Comparison of ENCODE assay signal across 10 cellular contexts in the genomic region with DNA sequence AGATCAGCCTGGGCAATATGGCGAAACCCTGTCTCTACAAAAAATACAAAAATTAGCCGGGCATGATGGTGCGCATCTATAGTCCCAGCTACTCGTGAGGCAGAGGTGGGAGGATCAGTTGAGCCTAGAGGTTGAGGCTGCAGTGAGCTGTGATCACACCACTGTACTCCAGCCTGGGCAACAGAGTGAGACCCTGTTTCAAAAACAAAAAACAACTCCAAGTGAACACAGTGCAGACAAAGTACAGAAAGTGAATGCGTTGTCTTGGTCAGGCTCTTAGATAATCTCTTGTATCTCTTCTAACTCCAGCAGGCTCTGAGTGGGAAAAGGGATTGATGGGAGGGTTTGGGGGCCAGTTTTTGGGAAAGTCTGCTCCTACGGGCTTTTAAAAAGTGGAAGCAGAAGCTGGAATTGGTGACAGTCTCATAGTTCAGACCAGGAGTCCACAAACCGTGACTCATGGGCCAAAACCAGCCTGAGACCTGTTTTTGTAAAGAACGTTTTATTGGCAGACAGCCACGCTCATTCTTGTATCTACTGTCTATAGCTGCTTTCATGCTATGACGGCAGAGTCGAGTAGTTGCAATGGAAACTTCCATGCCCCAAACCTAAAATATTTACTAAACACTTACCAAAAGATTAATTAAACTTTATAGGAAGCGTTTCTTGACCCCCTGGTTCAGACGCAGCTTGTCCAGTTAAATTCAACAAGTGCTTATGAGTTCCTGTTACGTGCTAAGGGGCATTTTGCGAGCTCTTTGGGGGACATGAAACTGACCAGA. TPM values are rescaled to one million over a fixed set of nuclear protein-coding genes. Genes with fewer than 3 reads are reported as not detected.
A peak's percentile ranks its signal among the peaks of the same experiment; 100 is the strongest.
DNase-seq lines count a peak whose midpoint lies in the region; ATAC-seq and TF ChIP-seq lines count a peak whose summit lies in the region.
"Had no signal": no experiment of that assay in that cellular context is flagged by ENCODE, and none has a peak within 500 bp of the region (broad histone marks: within the 10 kb centered on the region; RNA-seq: fewer than 3 reads in every experiment).

No MANE protein-coding gene starts in this region.

- H3K36me3 ChIP-seq in right lobe of liver (peaks cover 9 to 72% (median 30%) of the 10 kb centered on the region in 4 donors), thyroid gland (peaks cover 40 to 43% of the 10 kb centered on the region in 2 donors)

- no peak for TF ChIP-seq POLR2A in right lobe of liver (IDR thresholded peaks at IDR 0.05)
- TF ChIP-seq POLR2A in thyroid gland (IDR thresholded peaks at IDR 0.05) = no peak

- intact Hi-C loops in right lobe of liver (cut with DNase I) (no loop called here), thyroid gland (cut with DNase I) (no loop called here)

- H3K27me3 ChIP-seq in right lobe of liver (no peaks in the 10 kb centered on the region), thyroid gland (no peaks in the 10 kb centered on the region)

- 33% methylated on average over 11 of the region's 15 CpGs for WGBS in right lobe of liver (ENCODE audit: insufficient coverage, low coverage, low lambda C conversion rate, missing lambda C conversion rate)
- 45 to 55% methylated on average over 15 of the region's 15 CpGs for WGBS in thyroid gland, 2 donors

- no peak; the same call in 1 of the 2 replicates for TF ChIP-seq EP300 in Ishikawa (IDR thresholded peaks at IDR 0.05; ENCODE audit: borderline replicate concordance)

- H3K27ac ChIP-seq in right lobe of liver (peak overlapping the region; percentile 94 to 95 (median 94)), thyroid gland (peak overlapping the region; percentile 93 to 94 (median 93))

- peaks cover 0 to 63% (median 33%) of the 10 kb centered on the region in 4 donors for H3K4me1 ChIP-seq in right lobe of liver
- H3K4me1 ChIP-seq in thyroid gland = peaks cover 19 to 44% of the 10 kb centered on the region in 2 donors
- H3K4me1 ChIP-seq: HAP-1 had no signal

- H3K9me3 ChIP-seq in right lobe of liver (no peaks in the 10 kb centered on the region), thyroid gland (no peaks in the 10 kb centered on the region)
- H3K9me3 ChIP-seq: HAP-1 had no signal

- ATAC-seq in right lobe of liver = peak; percentile 49 to 55 (median 52)

- TF ChIP-seq CTCF in right lobe of liver (IDR thresholded peaks at IDR 0.05) (no peak), thyroid gland (IDR thresholded peaks at IDR 0.05) (no peak)

- TF ChIP-seq RAD21 in Ishikawa (IDR thresholded peaks at IDR 0.05; ENCODE audit: low read depth) = no peak

- peak; percentile 95 for DNase-seq in dermis blood vessel endothelial cell
- DNase-seq in right lobe of liver = peak in 2 of 3 donors; percentile 63 to 84
- DNase-seq in thyroid gland = peak; percentile 89 to 90
- no peak for DNase-seq in NCI-H748 treated with DMSO at 0.1 percent for 48 hours (lab: John Stamatoyannopoulos, UW)
- DNase-seq in SW480 (ENCODE audit: low spot score) = no peak
- DNase-seq in HK-2 (ENCODE audit: unreplicated experiment) = no peak
- no peak for DNase-seq in HuH-7 (ENCODE audit: low spot score)
- DNase-seq: activated effector memory CD4-positive, alpha-beta T cell treated with Interleukin-2 at 50 U/mL for 16 hours had no signal

- H3K4me3 ChIP-seq in right lobe of liver = no peak overlapping the region
- H3K4me3 ChIP-seq in thyroid gland (replicated peaks in 1 of 3) = no peak overlapping the region
- H3K4me3 ChIP-seq: HAP-1 had no signal

TF ChIP-seq in Ishikawa, 13 proteins besides CTCF, POLR2A, EP300 and RAD21:
- no peak for TF ChIP-seq CREB1 (IDR thresholded peaks at IDR 0.05; ENCODE audit: low read depth)
- peak; percentile 65 for TF ChIP-seq NFIC (IDR thresholded peaks at IDR 0.05)

RNA-seq across cellular contexts. Expression of gene NDST1, which starts 32.9 kb away (rescaled TPM):
- total RNA-seq in dermis blood vessel endothelial cell (68.1 and 99.5 TPM in 2 replicates), right lobe of liver (10 to 100 TPM; 38.1 to 97.5 (median 76.0) TPM), thyroid gland (100 to 1,000 TPM in 2 of 4 donors, 10 to 100 TPM in 2; 84.9 to 171 (median 113) TPM)

Comparison
In these comparisons a context has a peak if more than half of its experiments do, and no peak if none do; other contexts are left out.
1. DNase-seq: peak in dermis blood vessel endothelial cell (single experiment), right lobe of liver (2 of 3) and thyroid gland (2 of 2); none in NCI-H748 treated with DMSO at 0.1 percent for 48 hours (single experiment), SW480 (single experiment), HK-2 (single experiment) and HuH-7 (single experiment).